8 cellular contexts compared by ENCODE assay signal in the genomic region with DNA sequence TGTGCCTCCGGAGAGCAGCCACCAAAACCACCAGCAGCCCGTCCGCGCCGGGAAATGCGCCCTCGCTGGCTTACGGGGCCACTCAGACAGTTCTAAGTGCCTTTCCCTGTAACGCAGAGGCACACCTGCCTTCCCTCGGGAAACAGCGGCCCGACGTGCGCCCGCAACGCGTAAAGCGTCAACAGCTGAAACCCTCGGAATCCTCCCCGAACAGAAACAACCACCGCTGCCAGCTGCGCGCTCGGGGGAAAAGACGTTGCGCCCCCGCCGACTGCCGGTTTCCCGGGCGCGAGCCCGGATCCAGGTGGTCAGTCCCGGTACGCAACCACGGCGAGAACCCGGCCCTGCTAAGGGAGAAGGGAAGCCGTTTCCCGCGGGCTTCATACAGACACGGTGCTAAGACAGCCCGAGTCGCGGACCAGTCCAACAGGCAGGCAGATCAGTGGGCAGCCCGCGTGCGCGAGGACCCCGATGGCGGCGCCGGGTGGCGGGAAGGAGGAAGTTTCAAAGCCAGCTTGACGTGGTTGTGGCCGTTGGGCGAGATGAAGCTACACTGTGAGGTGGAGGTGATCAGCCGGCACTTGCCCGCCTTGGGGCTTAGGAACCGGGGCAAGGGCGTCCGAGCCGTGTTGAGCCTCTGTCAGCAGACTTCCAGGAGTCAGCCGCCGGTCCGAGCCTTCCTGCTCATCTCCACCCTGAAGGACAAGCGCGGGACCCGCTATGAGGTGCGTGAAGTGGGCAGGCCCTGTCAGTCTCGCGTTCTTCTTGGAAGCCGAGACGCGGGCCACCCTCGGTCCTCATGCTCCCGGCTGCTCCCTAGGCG. TPM values are rescaled to one million over a fixed set of nuclear protein-coding genes. Genes with fewer than 3 reads are reported as not detected.
A peak's percentile ranks its signal among the peaks of the same experiment; 100 is the strongest.
DNase-seq lines count a peak whose midpoint lies in the region; ATAC-seq and TF ChIP-seq lines count a peak whose summit lies in the region.

Gene LRR1 (plus strand): TSS at position 462 of the 823 bp plus-strand sequence. CDS start 81 bp downstream, at position 543.

- intact Hi-C loops in dendritic cell treated with granulocyte-macrophage colony-stimulating factor and Interleukin-4, amounts not matched to agents 40 ng/mL and 50 ng/mL, for 4 days (cut with micrococcal nuclease): loop anchor here (1.0 kb wide), 2 partner anchors 12 to 22 kb away; partner anchors contain the start of genes MGAT2, RPL36AL and RPS29

- peak within 1 kb of the TSS; percentile 96 for H3K4me3 ChIP-seq in BJ (ENCODE audit: low read depth, low read length)
- peak within 1 kb of the TSS; percentile 74 to 97 (median 77) for H3K4me3 ChIP-seq in liver (ENCODE audit: low read depth in 1 of 3, low read length in 3 of 3)

- POLR2A ChIA-PET in BJ (lab: Charles Lee): interaction anchor here (0.5 to 1.3 kb wide), 3 partner anchors 12 to 22 kb away, joined by 3 to 4 read pairs (median 3); partner anchors contain the start of genes MGAT2, RPL36AL and RPS29

- peak within 1 kb of the TSS; percentile 93 to 98 for H3K27ac ChIP-seq in liver (ENCODE audit: low read depth in 1 of 2, low read length in 2 of 2)

- peaks cover 25% of the 10 kb centered on the region for H3K4me1 Mint-ChIP-seq in dendritic cell treated with granulocyte-macrophage colony-stimulating factor and Interleukin-4, amounts not matched to agents 40 ng/mL and 50 ng/mL, for 4 days (ENCODE audit: low read depth)

- WGBS in liver: under 1% methylated on average over 78 of the region's 78 CpGs

- TF ChIP-seq CTCF in BJ (IDR thresholded peaks at IDR 0.05; ENCODE audit: insufficient read depth, low read depth, low read length) (no peak), liver (IDR thresholded peaks at IDR 0.05; ENCODE audit: low read depth, low read length, missing input control) (no peak)

- ATAC-seq in HG03460 (IDR thresholded peaks at IDR 0.05; ENCODE audit: unreplicated experiment): peak; percentile 44

- DNase-seq in BJ (ENCODE audit: low read depth) (no peak), GM19240 (ENCODE audit: insufficient read length, low spot score) (peak; percentile 29), NCI-H524 treated with DMSO at 0.1 percent for 48 hours (lab: John Stamatoyannopoulos, UW) (peak; percentile 67)
- peak; percentile 77 to 86 for DNase-seq in activated CD4-positive, alpha-beta T cell treated with anti-CD3 and anti-CD28 coated beads, Interleukin-2, amount 50 U/mL, for 24 hours (ENCODE audit: low read depth in 1 of 2, low spot score in 1 of 2)
- DNase-seq in stimulated activated CD4-positive, alpha-beta T cell treated with anti-CD3 and anti-CD28 coated beads, Interleukin-4, amount 100 ng/mL, for 1 hour: peak; percentile 86

- H3K9me3 ChIP-seq in liver (ENCODE audit: control insufficient read depth in 4 of 4, low read length in 3 of 4): no peaks in the 10 kb centered on the region

- CTCF ChIA-PET in BJ (lab: Yijun Ruan, JAX): interaction anchor here (0.8 to 1.8 kb wide), 6 partner anchors 11 to 254 kb away, joined by 3 to 19 read pairs (median 4); partner anchors contain the start of genes MGAT2, NEMF, RPL36AL and RPS29

- TF ChIP-seq RAD21 in liver (IDR thresholded peaks at IDR 0.05): peak; percentile 10 to 26

- H3K9me3 Mint-ChIP-seq in dendritic cell treated with granulocyte-macrophage colony-stimulating factor and Interleukin-4, amounts not matched to agents 40 ng/mL and 50 ng/mL, for 4 days: no peaks in the 10 kb centered on the region

- H3K27me3 ChIP-seq in BJ (ENCODE audit: control insufficient read depth, insufficient read depth, low read length) (no peaks in the 10 kb centered on the region), liver (ENCODE audit: control insufficient read depth in 4 of 4, insufficient read depth in 4 of 4, low read length in 3 of 4) (no peaks in the 10 kb centered on the region)

- H3K36me3 Mint-ChIP-seq in dendritic cell treated with granulocyte-macrophage colony-stimulating factor and Interleukin-4, amounts not matched to agents 40 ng/mL and 50 ng/mL, for 4 days (ENCODE audit: low read depth): peaks cover 38% of the 10 kb centered on the region

- peaks cover 2 to 33% (median 22%) of the 10 kb centered on the region in 4 donors for H3K4me1 ChIP-seq in liver (ENCODE audit: control insufficient read depth in 4 of 4, insufficient read depth in 4 of 4, low read length in 3 of 4)

- no peaks in the 10 kb centered on the region for H3K36me3 ChIP-seq in BJ (ENCODE audit: control insufficient read depth, insufficient read depth, low read length)
- no peaks in the 10 kb centered on the region for H3K36me3 ChIP-seq in liver (ENCODE audit: control insufficient read depth in 4 of 4, insufficient read depth in 3 of 4, low read depth in 1 of 4, low read length in 3 of 4)

- no peaks in the 10 kb centered on the region for H3K27me3 Mint-ChIP-seq in dendritic cell treated with granulocyte-macrophage colony-stimulating factor and Interleukin-4, amounts not matched to agents 40 ng/mL and 50 ng/mL, for 4 days

- peak within 1 kb of the TSS; percentile 98 for H3K27ac Mint-ChIP-seq in dendritic cell treated with granulocyte-macrophage colony-stimulating factor and Interleukin-4, amounts not matched to agents 40 ng/mL and 50 ng/mL, for 4 days

- H3K4me3 Mint-ChIP-seq in dendritic cell treated with granulocyte-macrophage colony-stimulating factor and Interleukin-4, amounts not matched to agents 40 ng/mL and 50 ng/mL, for 4 days: peak within 1 kb of the TSS; percentile 88

- peak within 1 kb of the TSS; percentile 92 to 94 for H3K9ac ChIP-seq in liver (ENCODE audit: low read depth in 1 of 2, low read length in 2 of 2)

TF ChIP-seq in liver, 16 proteins besides CTCF, POLR2A, EP300 and RAD21:
- TF ChIP-seq TAF1 (conservative IDR thresholded peaks at IDR 0.05) (peak; percentile 74), EGR1 (IDR thresholded peaks at IDR 0.05; ENCODE audit: low read depth in 2 of 2) (peak in 1 of 2 donors; percentile 23), ATF3 (IDR thresholded peaks at IDR 0.05) (no peak), YY1 (IDR thresholded peaks at IDR 0.05) (peak; percentile 96), GABPA (IDR thresholded peaks at IDR 0.05 in 1 of 2, conservative IDR thresholded peaks at IDR 0.05 in 1 of 2) (peak in 1 of 2 donors; percentile 27), SP1 (IDR thresholded peaks at IDR 0.05) (peak; percentile 27), RXRA (IDR thresholded peaks at IDR 0.05) (no peak), FOXA2 (IDR thresholded peaks at IDR 0.05) (no peak), HNF4G (IDR thresholded peaks at IDR 0.05) (no peak)
- TF ChIP-seq, protein P1, sequence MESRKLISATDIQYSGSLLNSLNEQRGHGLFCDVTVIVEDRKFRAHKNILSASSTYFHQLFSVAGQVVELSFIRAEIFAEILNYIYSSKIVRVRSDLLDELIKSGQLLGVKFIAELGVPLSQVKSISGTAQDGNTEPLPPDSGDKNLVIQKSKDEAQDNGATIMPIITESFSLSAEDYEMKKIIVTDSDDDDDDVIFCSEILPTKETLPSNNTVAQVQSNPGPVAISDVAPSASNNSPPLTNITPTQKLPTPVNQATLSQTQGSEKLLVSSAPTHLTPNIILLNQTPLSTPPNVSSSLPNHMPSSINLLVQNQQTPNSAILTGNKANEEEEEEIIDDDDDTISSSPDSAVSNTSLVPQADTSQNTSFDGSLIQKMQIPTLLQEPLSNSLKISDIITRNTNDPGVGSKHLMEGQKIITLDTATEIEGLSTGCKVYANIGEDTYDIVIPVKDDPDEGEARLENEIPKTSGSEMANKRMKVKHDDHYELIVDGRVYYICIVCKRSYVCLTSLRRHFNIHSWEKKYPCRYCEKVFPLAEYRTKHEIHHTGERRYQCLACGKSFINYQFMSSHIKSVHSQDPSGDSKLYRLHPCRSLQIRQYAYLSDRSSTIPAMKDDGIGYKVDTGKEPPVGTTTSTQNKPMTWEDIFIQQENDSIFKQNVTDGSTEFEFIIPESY (IDR thresholded peaks at IDR 0.05): no peak
- TF ChIP-seq, protein P2, sequence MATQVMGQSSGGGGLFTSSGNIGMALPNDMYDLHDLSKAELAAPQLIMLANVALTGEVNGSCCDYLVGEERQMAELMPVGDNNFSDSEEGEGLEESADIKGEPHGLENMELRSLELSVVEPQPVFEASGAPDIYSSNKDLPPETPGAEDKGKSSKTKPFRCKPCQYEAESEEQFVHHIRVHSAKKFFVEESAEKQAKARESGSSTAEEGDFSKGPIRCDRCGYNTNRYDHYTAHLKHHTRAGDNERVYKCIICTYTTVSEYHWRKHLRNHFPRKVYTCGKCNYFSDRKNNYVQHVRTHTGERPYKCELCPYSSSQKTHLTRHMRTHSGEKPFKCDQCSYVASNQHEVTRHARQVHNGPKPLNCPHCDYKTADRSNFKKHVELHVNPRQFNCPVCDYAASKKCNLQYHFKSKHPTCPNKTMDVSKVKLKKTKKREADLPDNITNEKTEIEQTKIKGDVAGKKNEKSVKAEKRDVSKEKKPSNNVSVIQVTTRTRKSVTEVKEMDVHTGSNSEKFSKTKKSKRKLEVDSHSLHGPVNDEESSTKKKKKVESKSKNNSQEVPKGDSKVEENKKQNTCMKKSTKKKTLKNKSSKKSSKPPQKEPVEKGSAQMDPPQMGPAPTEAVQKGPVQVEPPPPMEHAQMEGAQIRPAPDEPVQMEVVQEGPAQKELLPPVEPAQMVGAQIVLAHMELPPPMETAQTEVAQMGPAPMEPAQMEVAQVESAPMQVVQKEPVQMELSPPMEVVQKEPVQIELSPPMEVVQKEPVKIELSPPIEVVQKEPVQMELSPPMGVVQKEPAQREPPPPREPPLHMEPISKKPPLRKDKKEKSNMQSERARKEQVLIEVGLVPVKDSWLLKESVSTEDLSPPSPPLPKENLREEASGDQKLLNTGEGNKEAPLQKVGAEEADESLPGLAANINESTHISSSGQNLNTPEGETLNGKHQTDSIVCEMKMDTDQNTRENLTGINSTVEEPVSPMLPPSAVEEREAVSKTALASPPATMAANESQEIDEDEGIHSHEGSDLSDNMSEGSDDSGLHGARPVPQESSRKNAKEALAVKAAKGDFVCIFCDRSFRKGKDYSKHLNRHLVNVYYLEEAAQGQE (IDR thresholded peaks at IDR 0.05): peak; percentile 54
- TF ChIP-seq, protein P3, sequence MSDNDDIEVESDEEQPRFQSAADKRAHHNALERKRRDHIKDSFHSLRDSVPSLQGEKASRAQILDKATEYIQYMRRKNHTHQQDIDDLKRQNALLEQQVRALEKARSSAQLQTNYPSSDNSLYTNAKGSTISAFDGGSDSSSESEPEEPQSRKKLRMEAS (IDR thresholded peaks at IDR 0.05): no peak
TF ChIP-seq in liver: peak in this region for 6.

RNA-seq across cellular contexts. Expression of gene LRR1, which starts in this region (rescaled TPM):
- polyA plus RNA-seq in BJ (2011; rRNA removed) (8.6 and 11.9 TPM in 2 replicates), liver (1 to 10 TPM; 3.7 to 4.4 TPM)
- polyA minus RNA-seq in BJ (2011; rRNA and poly(A)+ RNA removed): 3.7 and 4.5 TPM in 2 replicates
- 10 to 100 TPM in 1 of 2 donors, 1 to 10 TPM in 1; 3.8 to 23.2 TPM for total RNA-seq in liver
